In genomic region chrX:107736781-107737531, GRCh38 we compare ENCODE assay signal across 12 cellular contexts. TPM values are rescaled to one million over a fixed set of nuclear protein-coding genes. Genes with fewer than 3 reads are reported as not detected.
DNase-seq lines count a peak whose midpoint lies in the region; ATAC-seq and TF ChIP-seq lines count a peak whose summit lies in the region.
"Had no signal": no experiment of that assay in that cellular context is flagged by ENCODE, and none has a peak within 500 bp of the region (broad histone marks: within the 10 kb centered on the region; RNA-seq: fewer than 3 reads in every experiment).

No MANE protein-coding gene starts in this region.

- H3K27me3 ChIP-seq in thyroid gland, result no peaks in the 10 kb centered on the region
- H3K27me3 ChIP-seq: suprapubic skin had no signal

- H3K27me3 Mint-ChIP-seq in WTC11 (ENCODE audit: low read depth), result peaks cover 9% of the 10 kb centered on the region; the same call in 1 of the 2 replicates
- peaks cover 0 to under 1% (median 0%) of the 10 kb centered on the region in 5 donors for H3K27me3 Mint-ChIP-seq in naive thymus-derived CD8-positive, alpha-beta T cell

- WGBS in thyroid gland, 2 donors, result 17 to 26% methylated on average over 6 of the region's 8 CpGs

- no peak overlapping the region for H3K4me3 Mint-ChIP-seq in WTC11
- H3K4me3 Mint-ChIP-seq in naive thymus-derived CD8-positive, alpha-beta T cell, result no peak overlapping the region
- H3K4me3 Mint-ChIP-seq: activated CD4-positive, alpha-beta memory T cell treated with anti-CD3 and anti-CD28 coated beads for 36 hours had no signal

- peaks cover 64 to 82% of the 10 kb centered on the region in 2 donors for H3K4me1 ChIP-seq in thyroid gland

- no peaks in the 10 kb centered on the region for H3K9me3 ChIP-seq in thyroid gland
- H3K9me3 ChIP-seq: suprapubic skin had no signal

- DNase-seq in NCI-H1092 treated with DMSO at 0.1 percent for 48 hours (lab: John Stamatoyannopoulos, UW) (peak; percentile 87), WTC11 (ENCODE audit: low spot score) (peak; percentile 32), iPS-NIHi7 (ENCODE audit: extremely low spot score) (peak; percentile 82), thyroid gland (peak; percentile 57 to 67), T-helper 2 cell (no peak)
- no peak for DNase-seq in naive thymus-derived CD8-positive, alpha-beta T cell
- no peak for DNase-seq in activated CD4-positive, alpha-beta T cell treated with anti-CD3 and anti-CD28 coated beads for 4 hours
- DNase-seq: activated CD4-positive, alpha-beta memory T cell treated with anti-CD3 and anti-CD28 coated beads for 36 hours; activated naive CD4-positive, alpha-beta T cell treated with anti-CD3 and anti-CD28 coated beads, Interleukin-2, amount 50 U/mL, for 16 hours; DMS 273 treated with DMSO at 0.1 percent for 48 hours; stimulated activated CD4-positive, alpha-beta T cell treated with anti-CD3 and anti-CD28 coated beads, Interleukin-4, amount 100 ng/mL, for 24 hours had no signal

- TF ChIP-seq POLR2A in thyroid gland (IDR thresholded peaks at IDR 0.05), result peak in 1 of 2 donors; percentile 36

- H3K27ac Mint-ChIP-seq in WTC11, result peak overlapping the region; percentile 65
- peak overlapping the region in 2 of 10 donors; percentile 40 to 74 for H3K27ac Mint-ChIP-seq in naive thymus-derived CD8-positive, alpha-beta T cell
- H3K27ac Mint-ChIP-seq: activated CD4-positive, alpha-beta memory T cell treated with anti-CD3 and anti-CD28 coated beads for 36 hours had no signal

- CTCF ChIA-PET in WTC11 (lab: Charles Lee), result interaction anchor here (3.2 kb wide), 1 partner anchor 39 kb away, joined by 18 read pairs; the partner anchor contains the start of genes NCBP2L and TSC22D3

- H3K27ac ChIP-seq in thyroid gland, result peak overlapping the region; percentile 77 to 96 (median 87)
- H3K27ac ChIP-seq: suprapubic skin had no signal

- POLR2A ChIA-PET in WTC11 (lab: Charles Lee), result interaction anchor here (0.6 kb wide), 1 partner anchor 103 kb away, joined by 3 read pairs; no protein-coding TSS in a partner anchor
- POLR2A ChIA-PET in naive thymus-derived CD8-positive, alpha-beta T cell (lab: Charles Lee), result interaction anchor here (1.5 to 1.7 kb wide), 3 partner anchors 13 to 61 kb away, joined by 3 to 5 read pairs (median 5); no protein-coding TSS in a partner anchor

- no peaks in the 10 kb centered on the region for H3K36me3 Mint-ChIP-seq in WTC11
- H3K36me3 Mint-ChIP-seq in naive thymus-derived CD8-positive, alpha-beta T cell, result peaks cover 0 to 5% (median under 1%) of the 10 kb centered on the region in 3 donors
- H3K36me3 Mint-ChIP-seq: activated CD4-positive, alpha-beta memory T cell treated with anti-CD3 and anti-CD28 coated beads for 36 hours had no signal

- H3K36me3 ChIP-seq in thyroid gland, result no peaks in the 10 kb centered on the region
- H3K36me3 ChIP-seq: suprapubic skin had no signal

- TF ChIP-seq CTCF in WTC11 (IDR thresholded peaks at IDR 0.05) (no peak), thyroid gland (IDR thresholded peaks at IDR 0.05) (no peak)

- H3K4me1 Mint-ChIP-seq in WTC11, result peaks cover 34% of the 10 kb centered on the region
- H3K4me1 Mint-ChIP-seq in naive thymus-derived CD8-positive, alpha-beta T cell, result peaks cover 14 to 43% (median 33%) of the 10 kb centered on the region in 4 donors

- H3K9me3 Mint-ChIP-seq in WTC11, result no peaks in the 10 kb centered on the region
- peaks cover 0 to 1% (median 0%) of the 10 kb centered on the region in 9 donors for H3K9me3 Mint-ChIP-seq in naive thymus-derived CD8-positive, alpha-beta T cell
- H3K9me3 Mint-ChIP-seq: activated CD4-positive, alpha-beta memory T cell treated with anti-CD3 and anti-CD28 coated beads for 36 hours had no signal

- intact Hi-C loops in thyroid gland (cut with DNase I), result no loop called here

- H3K4me3 ChIP-seq in thyroid gland (replicated peaks in 1 of 3), result no peak overlapping the region
- H3K4me3 ChIP-seq: suprapubic skin had no signal

- ATAC-seq in WTC11, result peak; percentile 58
- ATAC-seq in naive thymus-derived CD8-positive, alpha-beta T cell, result no peak

TF ChIP-seq in WTC11, 78 proteins besides CTCF, POLR2A, EP300 and RAD21:
- TF ChIP-seq ZBTB43 (CRISPR knock-in tag; IDR thresholded peaks at IDR 0.05) (no peak), CREM (CRISPR knock-in tag; IDR thresholded peaks at IDR 0.05) (no peak), TCF7 (CRISPR knock-in tag; IDR thresholded peaks at IDR 0.05; ENCODE audit: low read depth) (no peak), ATF1 (CRISPR knock-in tag; IDR thresholded peaks at IDR 0.05) (no peak), TEAD1 (CRISPR knock-in tag; IDR thresholded peaks at IDR 0.05) (no peak), FOXJ3 (CRISPR knock-in tag; IDR thresholded peaks at IDR 0.05; ENCODE audit: borderline replicate concordance) (no peak), SP1 (CRISPR knock-in tag; conservative IDR thresholded peaks at IDR 0.05) (no peak), SOX15 (CRISPR knock-in tag; IDR thresholded peaks at IDR 0.05) (no peak), ELF4 (CRISPR knock-in tag; IDR thresholded peaks at IDR 0.05; ENCODE audit: low read depth) (no peak), CREB1 (CRISPR knock-in tag; IDR thresholded peaks at IDR 0.05) (no peak), GABPB1 (CRISPR knock-in tag; IDR thresholded peaks at IDR 0.05) (no peak), GRHL2 (CRISPR knock-in tag; IDR thresholded peaks at IDR 0.05; ENCODE audit: insufficient replicate concordance, severe bottlenecking) (no peak), ZNF263 (CRISPR knock-in tag; IDR thresholded peaks at IDR 0.05; ENCODE audit: low read depth) (no peak), IRF2 (CRISPR knock-in tag; IDR thresholded peaks at IDR 0.05; ENCODE audit: borderline replicate concordance, low read depth) (no peak), NFATC4 (CRISPR knock-in tag; IDR thresholded peaks at IDR 0.05) (no peak), ZNF317 (CRISPR knock-in tag; IDR thresholded peaks at IDR 0.05; ENCODE audit: borderline replicate concordance, low read depth) (no peak), HMGA2 (CRISPR knock-in tag; IDR thresholded peaks at IDR 0.05) (no peak), ZNF219 (CRISPR knock-in tag; IDR thresholded peaks at IDR 0.05; ENCODE audit: borderline replicate concordance) (no peak)
- TF ChIP-seq, protein P1, sequence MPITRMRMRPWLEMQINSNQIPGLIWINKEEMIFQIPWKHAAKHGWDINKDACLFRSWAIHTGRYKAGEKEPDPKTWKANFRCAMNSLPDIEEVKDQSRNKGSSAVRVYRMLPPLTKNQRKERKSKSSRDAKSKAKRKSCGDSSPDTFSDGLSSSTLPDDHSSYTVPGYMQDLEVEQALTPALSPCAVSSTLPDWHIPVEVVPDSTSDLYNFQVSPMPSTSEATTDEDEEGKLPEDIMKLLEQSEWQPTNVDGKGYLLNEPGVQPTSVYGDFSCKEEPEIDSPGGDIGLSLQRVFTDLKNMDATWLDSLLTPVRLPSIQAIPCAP (CRISPR knock-in tag; IDR thresholded peaks at IDR 0.05), result no peak

RNA-seq across cellular contexts. Expression of gene TSC22D3, which starts 38.6 kb away (rescaled TPM):
- 14.5 to 15.9 TPM (median 15.7 TPM) in 3 replicates for total RNA-seq in WTC11 (2021)
- 100 to 1,000 TPM; 268 to 504 (median 383) TPM for total RNA-seq in thyroid gland
- 100 to 1,000 TPM; 196 to 214 TPM for total RNA-seq in naive thymus-derived CD8-positive, alpha-beta T cell
- polyA plus RNA-seq in naive thymus-derived CD8-positive, alpha-beta T cell, result 100 to 1,000 TPM; 437 to 997 (median 737) TPM

RNA-seq across cellular contexts. Expression of gene NCBP2L, which starts 40.6 kb away (rescaled TPM):
- total RNA-seq in WTC11 (2021), result 0.20 TPM in 1 of 3 replicates, not detected in the others
- not detected for total RNA-seq in thyroid gland
- total RNA-seq in naive thymus-derived CD8-positive, alpha-beta T cell, result not detected
- under 1 TPM in 2 of 3 donors, not detected in 1; 0.17 to 0.21 TPM for polyA plus RNA-seq in naive thymus-derived CD8-positive, alpha-beta T cell
- total RNA-seq: activated CD4-positive, alpha-beta memory T cell treated with anti-CD3 and anti-CD28 coated beads for 36 hours; suprapubic skin had no signal

Comparison
In these comparisons a context has a peak if more than half of its experiments do, and no peak if none do; other contexts are left out.
1. DNase-seq: peak in NCI-H1092 treated with DMSO at 0.1 percent for 48 hours (single experiment), WTC11 (single experiment), iPS-NIHi7 (single experiment) and thyroid gland (2 of 2); none in naive thymus-derived CD8-positive, alpha-beta T cell (0 of 10), T-helper 2 cell (0 of 5) and activated CD4-positive, alpha-beta T cell treated with anti-CD3 and anti-CD28 coated beads for 4 hours (0 of 2).
2. RNA of gene TSC22D3, which starts 38.6 kb away (total RNA-seq): 268 to 504 TPM in thyroid gland and 196 to 214 TPM in naive thymus-derived CD8-positive, alpha-beta T cell; 14.5 to 15.9 TPM in WTC11; every median in the first group is over 10 times any median in the second.